ENCODE assay signal across 17 cellular contexts in the genomic region with DNA sequence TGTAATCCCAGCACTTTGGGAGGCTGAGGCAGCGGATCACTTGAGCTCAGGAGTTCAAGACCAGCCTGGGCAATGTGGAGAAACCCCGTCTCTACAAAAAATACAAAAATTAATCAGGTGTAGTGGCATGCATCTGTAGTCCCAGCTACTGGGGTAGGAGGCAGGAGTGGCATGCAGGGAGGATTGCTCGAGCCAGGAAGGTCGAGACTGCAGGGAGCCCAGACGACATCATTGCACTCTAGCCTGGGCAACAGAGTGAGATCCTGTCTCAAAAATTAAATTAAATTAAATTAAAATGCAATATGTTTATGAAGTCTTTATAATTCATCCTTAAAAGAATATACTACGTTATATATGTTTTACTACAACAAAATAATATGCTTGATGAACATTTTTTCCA. TPM values are rescaled to one million over a fixed set of nuclear protein-coding genes. Genes with fewer than 3 reads are reported as not detected.
DNase-seq lines count a peak whose midpoint lies in the region; ATAC-seq and TF ChIP-seq lines count a peak whose summit lies in the region.
"Had no signal": no experiment of that assay in that cellular context is flagged by ENCODE, and none has a peak within 500 bp of the region (broad histone marks: within the 10 kb centered on the region; RNA-seq: fewer than 3 reads in every experiment).

No MANE protein-coding gene starts in this region.

- H3K4me3 ChIP-seq in BLaER1 (no peak overlapping the region), HUES6 (ENCODE audit: low read depth, low read length) (no peak overlapping the region), H7 (ENCODE audit: insufficient read depth, low read depth, low read length) (no peak overlapping the region)

- peak overlapping the region; percentile 65 for H3K4me2 ChIP-seq in BLaER1

- H3K27ac ChIP-seq in BLaER1, result peak overlapping the region; percentile 71; the same call in 1 of the 2 replicates
- peak overlapping the region; percentile 90; the same call in 1 of the 2 replicates for H3K27ac ChIP-seq in HUES6 (ENCODE audit: low read depth, low read length)
- H3K27ac ChIP-seq in cingulate gyrus (ENCODE audit: low read depth, low read length), result peak overlapping the region; percentile 51

- no peak for ATAC-seq in GM21447 (IDR thresholded peaks at IDR 0.05; ENCODE audit: unreplicated experiment)

- no peaks in the 10 kb centered on the region for H3K27me3 Mint-ChIP-seq in mesothelial cell of epicardium (ENCODE audit: low read depth)
- H3K27me3 Mint-ChIP-seq in type B pancreatic cell, result no peaks in the 10 kb centered on the region

- no peaks in the 10 kb centered on the region for H4K20me1 ChIP-seq in BLaER1

- no peaks in the 10 kb centered on the region for H3K27me3 ChIP-seq in BLaER1
- no peaks in the 10 kb centered on the region for H3K27me3 ChIP-seq in HUES6 (ENCODE audit: control insufficient read depth, insufficient read depth, low read length)
- H3K27me3 ChIP-seq in H7 (ENCODE audit: control insufficient read depth, insufficient read depth, low read length), result no peaks in the 10 kb centered on the region

- peaks cover 9% of the 10 kb centered on the region for H3K36me3 Mint-ChIP-seq in mesothelial cell of epicardium
- H3K36me3 Mint-ChIP-seq in type B pancreatic cell, result no peaks in the 10 kb centered on the region
- H3K36me3 Mint-ChIP-seq: CD8-positive, alpha-beta memory T cell had no signal

- H3K9ac ChIP-seq in BLaER1, result 0 out of 2 replicates have a peak overlapping the region, but pooled peaks have one; percentile 69
- H3K9ac ChIP-seq in HUES6 (ENCODE audit: low read length), result no peak overlapping the region

- H3K36me3 ChIP-seq in BLaER1 (no peaks in the 10 kb centered on the region), HUES6 (ENCODE audit: control insufficient read depth, insufficient read depth, low read length) (peaks cover 6% of the 10 kb centered on the region; the same call in 1 of the 2 replicates), H7 (replicated peaks; ENCODE audit: control insufficient read depth, insufficient read depth, low read length) (no peaks in the 10 kb centered on the region)

- DNase-seq in mesothelial cell of epicardium (ENCODE audit: low spot score in 2 of 2, unreplicated experiment in 2 of 2) (no peak), H7 (no peak), type B pancreatic cell (ENCODE audit: extremely low spot score, unreplicated experiment) (no peak), mesenteric fat pad (ENCODE audit: low spot score) (no peak)
- DNase-seq: 8988T; CD8-positive, alpha-beta memory T cell; DND-41; KG1; NCI-H1436; NCI-H2029; NCI-H2171; NK-92 treated with Interleukin-12 subunit alpha and Interleukin-12 subunit beta, amount 100 ng/mL, for 24 hours; SIG-M5 had no signal

- TF ChIP-seq CTCF in mesothelial cell of epicardium (IDR thresholded peaks at IDR 0.05; ENCODE audit: unreplicated experiment) (no peak), type B pancreatic cell (conservative IDR thresholded peaks at IDR 0.05) (no peak)

- H3K9me3 Mint-ChIP-seq in mesothelial cell of epicardium, result peaks cover 5% of the 10 kb centered on the region
- no peaks in the 10 kb centered on the region for H3K9me3 Mint-ChIP-seq in type B pancreatic cell
- H3K9me3 Mint-ChIP-seq: CD8-positive, alpha-beta memory T cell had no signal

- H3K4me1 ChIP-seq in BLaER1 (peaks cover 53% of the 10 kb centered on the region), HUES6 (ENCODE audit: control insufficient read depth, insufficient read depth, low read length) (peaks cover 45% of the 10 kb centered on the region)

- H3K9me3 ChIP-seq in BLaER1, result peaks cover 19% of the 10 kb centered on the region
- peaks cover 3% of the 10 kb centered on the region; the same call in 1 of the 2 replicates for H3K9me3 ChIP-seq in HUES6 (ENCODE audit: control insufficient read depth, insufficient read depth, low read depth, low read length)

- peaks cover 53% of the 10 kb centered on the region for H3K4me1 Mint-ChIP-seq in mesothelial cell of epicardium
- peaks cover 37% of the 10 kb centered on the region for H3K4me1 Mint-ChIP-seq in type B pancreatic cell (ENCODE audit: unreplicated experiment)

- H3K4me3 Mint-ChIP-seq in mesothelial cell of epicardium (no peak overlapping the region), type B pancreatic cell (no peak overlapping the region)
- H3K4me3 Mint-ChIP-seq: CD8-positive, alpha-beta memory T cell had no signal

- H3K27ac Mint-ChIP-seq in mesothelial cell of epicardium, result peak overlapping the region; percentile 25
- H3K27ac Mint-ChIP-seq in type B pancreatic cell, result no peak overlapping the region
- H3K27ac Mint-ChIP-seq: CD8-positive, alpha-beta memory T cell had no signal

RNA-seq across cellular contexts. Expression of gene CHN1, which starts 38.1 kb away (rescaled TPM):
- total RNA-seq in mesothelial cell of epicardium, result 32.7 to 34.4 TPM (median 33.9 TPM) in 3 replicates
- 30.4 and 37.9 TPM in 2 replicates for total RNA-seq in H7 (2014; rRNA removed; shearing (Covaris generic))
- 11.6 and 24.0 TPM in 2 replicates for total RNA-seq in type B pancreatic cell (ENCODE audit: low replicate concordance)
- total RNA-seq in mesenteric fat pad, result 7.0 TPM
